24 cellular contexts compared by ENCODE assay signal in genomic region chr14:43285575-43285974, GRCh38.
DNase-seq lines count a peak whose midpoint lies in the region; FAIRE-seq lines count a peak whose summit lies in the region.
"Had no signal": no experiment of that assay in that cellular context is flagged by ENCODE, and none has a peak within 500 bp of the region (broad histone marks: within the 10 kb centered on the region; RNA-seq: fewer than 3 reads in every experiment).

No MANE protein-coding gene starts in this region.

- DNase-seq in NCI-H1105 treated with DMSO at 0.1 percent for 48 hours (lab: John Stamatoyannopoulos, UW) (peak; percentile 21), NCI-H1105 (lab: John Stamatoyannopoulos, UW) (no peak), NCI-H2171 treated with DMSO at 0.1 percent for 48 hours (lab: John Stamatoyannopoulos, UW) (peak; percentile 35), NCI-H2171 (lab: John Stamatoyannopoulos, UW) (no peak), NCI-H1417 (lab: John Stamatoyannopoulos, UW) (no peak)
- DNase-seq: 8988T; ACHN; BE2C; C1 segment of cervical spinal cord; CD4-positive, alpha-beta memory T cell; CD4-positive, CD25-positive, alpha-beta regulatory T cell; CD8-positive, alpha-beta memory T cell; COR-L47; DMS153; DMS53; DMS79; DND-41; EL; GDM1 had no signal

- FAIRE-seq in islet of Langerhans (lab: Jason Lieb, UNC) = peak; percentile 5
- FAIRE-seq: A204.1, GM12878, GM12892, GM18507 had no signal

Comparison
In these comparisons a context has a peak if more than half of its experiments do, and no peak if none do; other contexts are left out.
1. DNase-seq: peak in NCI-H1105 treated with DMSO at 0.1 percent for 48 hours (single experiment) and NCI-H2171 treated with DMSO at 0.1 percent for 48 hours (single experiment); none in NCI-H1105 (single experiment), NCI-H2171 (single experiment) and NCI-H1417 (0 of 3).